25 cellular contexts compared by ENCODE assay signal in genomic region chr5:77316871-77317661, GRCh38.
DNase-seq lines count a peak whose midpoint lies in the region; ATAC-seq and TF ChIP-seq lines count a peak whose summit lies in the region.
"Had no signal": no experiment of that assay in that cellular context is flagged by ENCODE, and none has a peak within 500 bp of the region (broad histone marks: within the 10 kb centered on the region; RNA-seq: fewer than 3 reads in every experiment).

No MANE protein-coding gene starts in this region.

- no peaks in the 10 kb centered on the region for H3K9me3 Mint-ChIP-seq in nephron
- H3K9me3 Mint-ChIP-seq: stimulated activated naive CD8-positive, alpha-beta T cell treated with anti-CD3 and anti-CD28 coated beads, Interleukin-15, amount 100 ng/mL, for 72 hours had no signal

- H3K4me3 ChIP-seq in choroid plexus epithelial cell (ENCODE audit: low read depth, low read length) = no peak overlapping the region
- H3K4me3 ChIP-seq: ascending aorta, gastroesophageal sphincter, GM12878 had no signal

- DNase-seq in COLO829 (ENCODE audit: low spot score) = peak; percentile 7
- peak; percentile 4 for DNase-seq in LHCN-M2 (ENCODE audit: low read depth)
- peak; percentile 77 for DNase-seq in choroid plexus epithelial cell (ENCODE audit: low read depth)
- DNase-seq in T-helper 17 cell = no peak
- DNase-seq: activated CD4-positive, alpha-beta T cell treated with anti-CD3 and anti-CD28 coated beads for 36 hours; activated naive CD4-positive, alpha-beta T cell treated with anti-CD3 and anti-CD28 coated beads for 36 hours; activated T-cell treated with anti-CD3 and anti-CD28 coated beads, Interleukin-2, amount 50 U/mL, for 48 hours; CD4-positive, CD25-positive, alpha-beta regulatory T cell; cerebellar nuclear complex; DMS153; kidney glomerular epithelial cell; NCI-H1092 treated with DMSO at 0.1 percent for 48 hours; NCI-H1930; nucleus accumbens; OCI-M1; SHP77 treated with DMSO at 0.1 percent for 48 hours; stimulated activated naive CD8-positive, alpha-beta T cell treated with anti-CD3 and anti-CD28 coated beads, Interleukin-15, amount 100 ng/mL, for 72 hours; T-cell had no signal

- ATAC-seq in T-helper 17 cell (no peak), GM21381 (IDR thresholded peaks at IDR 0.05; ENCODE audit: unreplicated experiment) (no peak), GM18861 (IDR thresholded peaks at IDR 0.05; ENCODE audit: unreplicated experiment) (no peak)
- ATAC-seq: activated CD4-positive, alpha-beta T cell treated with anti-CD3 and anti-CD28 coated beads for 36 hours; gastroesophageal sphincter; GM12878; stimulated activated naive CD8-positive, alpha-beta T cell treated with anti-CD3 and anti-CD28 coated beads, Interleukin-15, amount 100 ng/mL, for 72 hours; T-cell had no signal

- H3K9me3 ChIP-seq in T-helper 17 cell (ENCODE audit: control insufficient read depth, low read length, poor library complexity, severe bottlenecking) = no peaks in the 10 kb centered on the region
- H3K9me3 ChIP-seq: ascending aorta, gastroesophageal sphincter had no signal

- H3K27ac Mint-ChIP-seq in nephron (peak overlapping the region in 2 of 3 experiments; percentile 49 to 64), T-helper 17 cell (no peak overlapping the region)
- H3K27ac Mint-ChIP-seq: activated CD4-positive, alpha-beta T cell treated with anti-CD3 and anti-CD28 coated beads for 36 hours; activated naive CD4-positive, alpha-beta T cell treated with anti-CD3 and anti-CD28 coated beads for 36 hours; CD4-positive, CD25-positive, alpha-beta regulatory T cell; memory B cell; stimulated activated naive CD8-positive, alpha-beta T cell treated with anti-CD3 and anti-CD28 coated beads, Interleukin-15, amount 100 ng/mL, for 72 hours; T-cell had no signal

- TF ChIP-seq CTCF in choroid plexus epithelial cell (conservative IDR thresholded peaks at IDR 0.05; ENCODE audit: low read depth, low read length) (no peak), nephron (IDR thresholded peaks at IDR 0.05; ENCODE audit: unreplicated experiment in 3 of 3) (no peak)

- H3K36me3 Mint-ChIP-seq in nephron (ENCODE audit: low read depth) = no peaks in the 10 kb centered on the region
- peaks cover 2% of the 10 kb centered on the region for H3K36me3 Mint-ChIP-seq in T-helper 17 cell (ENCODE audit: low read depth)
- H3K36me3 Mint-ChIP-seq: CD4-positive, CD25-positive, alpha-beta regulatory T cell; memory B cell; T-cell had no signal

- no peak overlapping the region for H3K4me3 Mint-ChIP-seq in nephron
- H3K4me3 Mint-ChIP-seq in T-helper 17 cell = no peak overlapping the region
- H3K4me3 Mint-ChIP-seq: activated CD4-positive, alpha-beta T cell treated with anti-CD3 and anti-CD28 coated beads for 36 hours; activated naive CD4-positive, alpha-beta T cell treated with anti-CD3 and anti-CD28 coated beads for 36 hours; CD4-positive, CD25-positive, alpha-beta regulatory T cell; memory B cell; stimulated activated naive CD8-positive, alpha-beta T cell treated with anti-CD3 and anti-CD28 coated beads, Interleukin-15, amount 100 ng/mL, for 72 hours; T-cell had no signal

- no peaks in the 10 kb centered on the region for H3K27me3 Mint-ChIP-seq in nephron (ENCODE audit: low read depth)
- peaks cover 10% of the 10 kb centered on the region for H3K27me3 Mint-ChIP-seq in T-helper 17 cell
- H3K27me3 Mint-ChIP-seq: memory B cell, T-cell had no signal

- peaks cover 4% of the 10 kb centered on the region for H3K4me1 Mint-ChIP-seq in nephron
- H3K4me1 Mint-ChIP-seq in T-helper 17 cell = no peaks in the 10 kb centered on the region
- H3K4me1 Mint-ChIP-seq: activated CD4-positive, alpha-beta T cell treated with anti-CD3 and anti-CD28 coated beads for 36 hours; CD4-positive, CD25-positive, alpha-beta regulatory T cell; stimulated activated naive CD8-positive, alpha-beta T cell treated with anti-CD3 and anti-CD28 coated beads, Interleukin-15, amount 100 ng/mL, for 72 hours; T-cell had no signal

Comparison
In these comparisons a context has a peak if more than half of its experiments do, and no peak if none do; other contexts are left out.
1. DNase-seq: peak in COLO829 (single experiment), LHCN-M2 (single experiment) and choroid plexus epithelial cell (single experiment); none in T-helper 17 cell (0 of 3).